In the genomic region with DNA sequence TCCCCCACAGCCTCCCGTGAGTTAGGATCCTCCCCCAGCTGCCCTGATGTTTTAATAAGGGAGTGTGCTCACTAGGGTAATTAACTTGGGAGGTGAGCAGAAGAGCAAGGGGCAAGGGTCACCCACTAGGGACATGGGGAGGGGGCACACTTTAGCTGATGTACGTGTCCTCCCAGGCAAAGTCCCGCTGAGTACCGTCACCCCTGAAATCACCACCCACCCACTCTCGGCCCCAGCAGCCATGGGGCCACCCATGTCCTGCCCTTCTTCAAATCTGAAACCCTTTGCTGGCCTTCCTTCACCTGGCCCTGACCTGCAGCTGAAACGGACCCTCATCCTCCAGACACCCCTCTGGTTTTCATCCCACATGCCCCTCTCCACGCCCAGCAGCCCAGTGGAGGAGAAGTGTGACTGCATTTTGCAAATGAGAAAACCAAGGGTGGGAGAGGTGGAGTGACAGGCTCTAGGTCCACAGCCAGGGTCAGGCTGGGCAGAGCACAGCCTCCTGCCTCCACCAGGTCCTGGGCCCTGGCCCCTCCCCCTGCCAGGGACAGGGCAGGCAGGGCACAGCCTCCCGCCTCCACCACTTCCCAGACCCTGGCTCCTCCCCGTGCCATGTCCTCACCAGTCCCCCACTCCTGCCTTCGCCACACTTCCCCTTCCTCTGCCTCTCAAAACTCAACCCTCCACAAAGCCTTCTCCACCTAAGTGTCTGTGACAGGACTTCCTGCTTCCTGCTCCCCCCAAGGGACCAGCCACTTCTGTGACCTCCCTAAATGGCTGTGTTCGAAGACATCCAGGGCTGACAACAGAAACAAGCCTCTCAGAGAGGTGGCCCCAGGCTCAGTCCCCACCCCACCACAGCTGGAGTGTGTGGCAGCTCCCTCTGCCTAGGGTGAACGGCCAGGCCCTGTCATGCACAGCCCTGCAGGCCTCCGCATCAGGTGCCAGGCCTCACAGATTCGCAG, we compare ENCODE assay signal across 9 cellular contexts. TPM values are rescaled to one million over a fixed set of nuclear protein-coding genes. Genes with fewer than 3 reads are reported as not detected.
DNase-seq lines count a peak whose midpoint lies in the region; ATAC-seq, FAIRE-seq and TF ChIP-seq lines count a peak whose summit lies in the region.
"Had no signal": no experiment of that assay in that cellular context is flagged by ENCODE, and none has a peak within 500 bp of the region (broad histone marks: within the 10 kb centered on the region; RNA-seq: fewer than 3 reads in every experiment).

No MANE protein-coding gene starts in this region.

- 34 to 59% methylated on average over 3 to 14 of the region's 14 CpGs for WGBS in transverse colon (ENCODE audit: low coverage in 1 of 2), 2 donors
- WGBS in ovary, 3 donors = 86 to 89% (median 87%) methylated on average over 14 of the region's 14 CpGs

- intact Hi-C loops in transverse colon (cut with DNase I; ENCODE audit: low total_unique reads) (no loop called here), ovary (cut with DNase I) (no loop called here)

- DNase-seq in GM12892 (ENCODE audit: insufficient read length) = peak; percentile 69
- DNase-seq in KBM-7 = peak; percentile 93
- DNase-seq in activated T-cell treated with anti-CD3 and anti-CD28 coated beads, Interleukin-2, amount 50 U/mL, for 48 hours = peak; percentile 53 to 59
- peak; percentile 45 for DNase-seq in left kidney (ENCODE audit: low read depth, low spot score)
- DNase-seq in transverse colon = peak; percentile 45
- DNase-seq in COLO829 (ENCODE audit: low spot score) = no peak
- DNase-seq in ovary = no peak

- peak overlapping the region; percentile 32 to 89 (median 52) for H3K27ac ChIP-seq in transverse colon
- no peak overlapping the region for H3K27ac ChIP-seq in ovary
- H3K27ac ChIP-seq: epithelial cell of prostate had no signal

- peaks cover 0 to 6% (median 0%) of the 10 kb centered on the region in 4 donors for H3K36me3 ChIP-seq in transverse colon
- H3K36me3 ChIP-seq in ovary = no peaks in the 10 kb centered on the region

- in situ Hi-C loops in KBM-7 (cut with MboI; ENCODE audit: low pct_unique_long_range_greater_than_20kb, low sequenced_read_pairs) = loop anchor here (25.0 kb wide), 1 partner anchor 344 kb away; a partner anchor contains a TSS
- in situ Hi-C loops in transverse colon (cut with MboI; ENCODE audit: low pct_ligation_motif_present in 1 of 4, low pct_unique_long_range_greater_than_20kb in 1 of 4, low sequenced_read_pairs in 3 of 4) = no loop called here

- FAIRE-seq in GM12892 (lab: Jason Lieb, UNC) = peak; percentile 78

- TF ChIP-seq EP300 in transverse colon (IDR thresholded peaks at IDR 0.05; ENCODE audit: low read depth) (no peak), ovary (IDR thresholded peaks at IDR 0.05) (no peak)

- no peak overlapping the region for H3K4me3 ChIP-seq in transverse colon
- H3K4me3 ChIP-seq in ovary = no peak overlapping the region

- ATAC-seq in GM21529 (IDR thresholded peaks at IDR 0.05; ENCODE audit: unreplicated experiment) = peak; percentile 94

- no peaks in the 10 kb centered on the region for H3K9me3 ChIP-seq in transverse colon
- no peaks in the 10 kb centered on the region for H3K9me3 ChIP-seq in ovary

- TF ChIP-seq CTCF in transverse colon (IDR thresholded peaks at IDR 0.05) (no peak), ovary (IDR thresholded peaks at IDR 0.05) (no peak)

- peaks cover 41 to 58% (median 52%) of the 10 kb centered on the region in 4 donors for H3K4me1 ChIP-seq in transverse colon
- peaks cover 26% of the 10 kb centered on the region for H3K4me1 ChIP-seq in ovary (ENCODE audit: insufficient read depth)

- TF ChIP-seq POLR2A in GM12892 (IDR thresholded peaks at IDR 0.05; ENCODE audit: low read depth, low read length) (peak; percentile 48; the same call in 1 of the 2 replicates), transverse colon (IDR thresholded peaks at IDR 0.05) (no peak), ovary (IDR thresholded peaks at IDR 0.05) (no peak)

- H3K27me3 ChIP-seq in transverse colon (no peaks in the 10 kb centered on the region), ovary (no peaks in the 10 kb centered on the region)

RNA-seq across cellular contexts. Expression of a gene that starts 15.1 kb away (rescaled TPM):
- polyA plus RNA-seq in GM12892 (2012; ENCODE audit: missing spikeins) = 15.1 TPM
- total RNA-seq in transverse colon (10 to 100 TPM; 30.3 to 64.7 (median 51.6) TPM), ovary (10 to 100 TPM; 14.9 to 37.0 (median 29.0) TPM)
- 10 to 100 TPM; 13.1 to 31.9 TPM for polyA plus RNA-seq in ovary

RNA-seq across cellular contexts. Expression of a gene that starts 39.1 kb away (rescaled TPM):
- not detected for polyA plus RNA-seq in GM12892 (2012; ENCODE audit: missing spikeins)
- total RNA-seq in transverse colon (under 1 TPM in 1 of 4 donors, not detected in 3; 0.16 TPM), ovary (1 to 10 TPM in 2 of 7 donors, under 1 TPM in 3, not detected in 2; 0.13 to 1.4 (median 0.96) TPM)
- under 1 TPM; 0.11 to 0.75 TPM for polyA plus RNA-seq in ovary

RNA-seq across cellular contexts. Expression of a gene that starts 50.3 kb away (rescaled TPM):
- polyA plus RNA-seq in GM12892 (2012; ENCODE audit: missing spikeins) = 21.6 TPM
- total RNA-seq in transverse colon = 10 to 100 TPM; 14.9 to 88.6 (median 50.2) TPM
- 10 to 100 TPM; 23.5 to 59.0 (median 45.3) TPM for total RNA-seq in ovary
- 100 to 1,000 TPM in 1 of 2 donors, 10 to 100 TPM in 1; 46.0 to 103 TPM for polyA plus RNA-seq in ovary

Comparison
In these comparisons a context has a peak if more than half of its experiments do, and no peak if none do; other contexts are left out.
1. DNase-seq: peak in GM12892 (single experiment), KBM-7 (single experiment), activated T-cell treated with anti-CD3 and anti-CD28 coated beads, Interleukin-2, amount 50 U/mL, for 48 hours (2 of 2), left kidney (single experiment) and transverse colon (single experiment); none in COLO829 (single experiment) and ovary (0 of 5).
2. H3K27ac ChIP-seq: peak in transverse colon (4 of 4); none in ovary (0 of 2).